In genomic region chr4:60345397-60345796, GRCh38 we compare ENCODE assay signal across 38 cellular contexts.
"Had no signal": no experiment of that assay in that cellular context is flagged by ENCODE, and none has a peak within 500 bp of the region (broad histone marks: within the 10 kb centered on the region; RNA-seq: fewer than 3 reads in every experiment).

No MANE protein-coding gene starts in this region.

- H3K27me3 ChIP-seq: adrenal gland, ascending aorta, body of pancreas, brain microvascular endothelial cell, breast epithelium, cardiac muscle cell had no signal

- H3K4me3 ChIP-seq: adrenal gland, ascending aorta, body of pancreas, breast epithelium, cardiac muscle cell had no signal

- H3K4me3 Mint-ChIP-seq: activated naive CD4-positive, alpha-beta T cell treated with anti-CD3 and anti-CD28 coated beads for 36 hours; activated naive CD4-positive, alpha-beta T cell treated with anti-CD3 and anti-CD28 coated beads, Interleukin-2, amount 10 ng/mL, durations not matched to agents 7 days and 5 days; activated naive CD4-positive, alpha-beta T cell treated with anti-CD3 and anti-CD28 coated beads, Interleukin-2, amount 50 U/mL, for 24 hours; activated naive CD8-positive, alpha-beta T cell; activated naive CD8-positive, alpha-beta T cell treated with anti-CD3 and anti-CD28 coated beads for 36 hours; activated naive CD8-positive, alpha-beta T cell treated with anti-CD3 and anti-CD28 coated beads, Interleukin-2, amount 10 ng/mL, durations not matched to agents 7 days and 5 days; activated naive CD8-positive, alpha-beta T cell treated with anti-CD3 and anti-CD28 coated beads, Interleukin-2, amount 50 U/mL, for 24 hours; activated T-cell treated with anti-CD3 and anti-CD28 coated beads, Interleukin-2, amount 50 U/mL, for 24 hours; activated T-cell treated with anti-CD3 and anti-CD28 coated beads, Interleukin-2, amount 50 U/mL, for 4 hours; activated T-cell treated with anti-CD3 and anti-CD28 coated beads, Interleukin-2, amount 50 U/mL, for 72 hours; activated T-helper 1 cell treated with anti-CD3 and anti-CD28 coated beads, Interleukin-12 subunit alpha, Interleukin-12 subunit beta, Interleukin-2, Interleukin-4 antibody, amounts not matched to agents 30 ng/mL and 10 ng/mL and 1 ng/mL, durations not matched to agents 14 hours and 24 hours and 36 hours; activated T-helper 17 cell treated with anti-CD3 and anti-CD28 coated beads, Interleukin-2, amount 50 U/mL, for 72 hours; brain; central memory CD8-positive, alpha-beta T cell had no signal

- DNase-seq: activated effector memory CD4-positive, alpha-beta T cell treated with anti-CD3 and anti-CD28 coated beads, Interleukin-2, amount 50 U/mL, for 16 hours; activated effector memory CD4-positive, alpha-beta T cell treated with Interleukin-2 at 50 U/mL for 16 hours; activated gamma-delta T cell; activated gamma-delta T cell treated with Interleukin-2 at 50 U/mL for 16 hours; activated naive CD4-positive, alpha-beta T cell; activated naive CD4-positive, alpha-beta T cell treated with anti-CD3 and anti-CD28 coated beads for 36 hours; activated naive CD4-positive, alpha-beta T cell treated with anti-CD3 and anti-CD28 coated beads, Interleukin-2, amount 10 ng/mL, durations not matched to agents 7 days and 5 days; activated naive CD4-positive, alpha-beta T cell treated with anti-CD3 and anti-CD28 coated beads, Interleukin-2, amount 50 U/mL, for 16 hours; activated naive CD4-positive, alpha-beta T cell treated with Interleukin-2 at 50 U/mL for 16 hours; activated naive CD8-positive, alpha-beta T cell treated with anti-CD3 and anti-CD28 coated beads for 36 hours; activated naive CD8-positive, alpha-beta T cell treated with anti-CD3 and anti-CD28 coated beads, Interleukin-2, amount 10 ng/mL, durations not matched to agents 7 days and 5 days; activated naive CD8-positive, alpha-beta T cell treated with anti-CD3 and anti-CD28 coated beads, Interleukin-2, amount 50 U/mL, for 24 hours; activated T-cell treated with anti-CD3 and anti-CD28 coated beads, Interleukin-2, amount 50 U/mL, for 1 hour; activated T-cell treated with anti-CD3 and anti-CD28 coated beads, Interleukin-2, amount 50 U/mL, for 24 hours; activated T-cell treated with anti-CD3 and anti-CD28 coated beads, Interleukin-2, amount 50 U/mL, for 4 hours; activated T-cell treated with anti-CD3 and anti-CD28 coated beads, Interleukin-2, amount 50 U/mL, for 48 hours; activated T-cell treated with anti-CD3 and anti-CD28 coated beads, Interleukin-2, amount 50 U/mL, for 72 hours; adrenal gland; amniotic stem cell; amygdala; anterior cingulate cortex; aorta; body of pancreas; caudate nucleus; central memory CD4-positive, alpha-beta T cell; cerebellar nuclear complex had no signal

- H3K27me3 Mint-ChIP-seq: activated naive CD4-positive, alpha-beta T cell treated with anti-CD3 and anti-CD28 coated beads, Interleukin-2, amount 10 ng/mL, durations not matched to agents 7 days and 5 days; activated naive CD4-positive, alpha-beta T cell treated with anti-CD3 and anti-CD28 coated beads, Interleukin-2, amount 50 U/mL, for 24 hours; activated naive CD8-positive, alpha-beta T cell; activated naive CD8-positive, alpha-beta T cell treated with anti-CD3 and anti-CD28 coated beads for 36 hours; activated naive CD8-positive, alpha-beta T cell treated with anti-CD3 and anti-CD28 coated beads, Interleukin-2, amount 10 ng/mL, durations not matched to agents 7 days and 5 days; activated naive CD8-positive, alpha-beta T cell treated with anti-CD3 and anti-CD28 coated beads, Interleukin-2, amount 50 U/mL, for 24 hours; activated T-cell treated with anti-CD3 and anti-CD28 coated beads, Interleukin-2, amount 50 U/mL, for 24 hours; activated T-helper 17 cell treated with anti-CD3 and anti-CD28 coated beads, Interleukin-2, amount 50 U/mL, for 72 hours; brain; central memory CD8-positive, alpha-beta T cell had no signal

- H3K36me3 Mint-ChIP-seq: activated naive CD4-positive, alpha-beta T cell treated with anti-CD3 and anti-CD28 coated beads, Interleukin-2, amount 10 ng/mL, durations not matched to agents 7 days and 5 days; activated naive CD4-positive, alpha-beta T cell treated with anti-CD3 and anti-CD28 coated beads, Interleukin-2, amount 50 U/mL, for 24 hours; activated naive CD4-positive, alpha-beta T cell treated with anti-CD3 and anti-CD28 coated beads, Interleukin-2, amount 50 U/mL, for 72 hours; activated naive CD8-positive, alpha-beta T cell; activated naive CD8-positive, alpha-beta T cell treated with anti-CD3 and anti-CD28 coated beads for 36 hours; activated naive CD8-positive, alpha-beta T cell treated with anti-CD3 and anti-CD28 coated beads, Interleukin-2, amount 10 ng/mL, durations not matched to agents 7 days and 5 days; brain had no signal

- H3K4me1 ChIP-seq: adrenal gland, ascending aorta, body of pancreas, breast epithelium had no signal

- H3K27ac ChIP-seq: adrenal gland, ascending aorta, body of pancreas, brain microvascular endothelial cell, breast epithelium, cardiac muscle cell had no signal

- H3K36me3 ChIP-seq: adrenal gland, ascending aorta, brain microvascular endothelial cell, breast epithelium, cardiac muscle cell had no signal

- H3K9me3 ChIP-seq: adrenal gland, ascending aorta, body of pancreas, breast epithelium had no signal

- H3K27ac Mint-ChIP-seq: activated naive CD4-positive, alpha-beta T cell treated with anti-CD3 and anti-CD28 coated beads for 36 hours; activated naive CD4-positive, alpha-beta T cell treated with anti-CD3 and anti-CD28 coated beads, Interleukin-2, amount 10 ng/mL, durations not matched to agents 7 days and 5 days; activated naive CD4-positive, alpha-beta T cell treated with anti-CD3 and anti-CD28 coated beads, Interleukin-2, amount 50 U/mL, for 24 hours; activated naive CD4-positive, alpha-beta T cell treated with anti-CD3 and anti-CD28 coated beads, Interleukin-2, amount 50 U/mL, for 72 hours; activated naive CD8-positive, alpha-beta T cell; activated naive CD8-positive, alpha-beta T cell treated with anti-CD3 and anti-CD28 coated beads for 36 hours; activated naive CD8-positive, alpha-beta T cell treated with anti-CD3 and anti-CD28 coated beads, Interleukin-2, amount 10 ng/mL, durations not matched to agents 7 days and 5 days; activated naive CD8-positive, alpha-beta T cell treated with anti-CD3 and anti-CD28 coated beads, Interleukin-2, amount 50 U/mL, for 24 hours; activated T-cell treated with anti-CD3 and anti-CD28 coated beads, Interleukin-2, amount 50 U/mL, for 24 hours; activated T-cell treated with anti-CD3 and anti-CD28 coated beads, Interleukin-2, amount 50 U/mL, for 72 hours; activated T-helper 1 cell treated with anti-CD3 and anti-CD28 coated beads, Interleukin-12 subunit alpha, Interleukin-12 subunit beta, Interleukin-2, Interleukin-4 antibody, amounts not matched to agents 30 ng/mL and 10 ng/mL and 1 ng/mL, durations not matched to agents 14 hours and 24 hours and 36 hours; activated T-helper 17 cell treated with anti-CD3 and anti-CD28 coated beads, Interleukin-2, amount 50 U/mL, for 72 hours; activated T-helper 2 cell treated with anti-CD3 and anti-CD28 coated beads, Interferon-gamma antibody, Interleukin-2, Interleukin-4, amounts not matched to agents 10 μg/mL and 5 μg/mL and 100 μg/mL, durations not matched to agents 14 hours and 24 hours and 36 hours; brain had no signal

- H3K9me3 Mint-ChIP-seq: activated naive CD4-positive, alpha-beta T cell treated with anti-CD3 and anti-CD28 coated beads for 36 hours; activated naive CD4-positive, alpha-beta T cell treated with anti-CD3 and anti-CD28 coated beads, Interleukin-2, amount 50 U/mL, for 24 hours; activated T-helper 1 cell treated with anti-CD3 and anti-CD28 coated beads, Interleukin-12 subunit alpha, Interleukin-12 subunit beta, Interleukin-2, Interleukin-4 antibody, amounts not matched to agents 30 ng/mL and 10 ng/mL and 1 ng/mL, durations not matched to agents 14 hours and 24 hours and 36 hours; brain had no signal

- ATAC-seq: activated naive CD4-positive, alpha-beta T cell treated with anti-CD3 and anti-CD28 coated beads, Interleukin-2, amount 50 U/mL, for 72 hours; activated naive CD8-positive, alpha-beta T cell treated with anti-CD3 and anti-CD28 coated beads, Interleukin-2, amount 50 U/mL, for 24 hours; activated T-cell treated with anti-CD3 and anti-CD28 coated beads, Interleukin-2, amount 50 U/mL, for 4 hours; activated T-cell treated with anti-CD3 and anti-CD28 coated beads, Interleukin-2, amount 50 U/mL, for 72 hours; activated T-helper 17 cell treated with anti-CD3 and anti-CD28 coated beads, Interleukin-2, amount 50 U/mL, for 72 hours; body of pancreas had no signal

- H3K4me1 Mint-ChIP-seq: activated naive CD4-positive, alpha-beta T cell treated with anti-CD3 and anti-CD28 coated beads, Interleukin-2, amount 10 ng/mL, durations not matched to agents 7 days and 5 days; activated naive CD4-positive, alpha-beta T cell treated with anti-CD3 and anti-CD28 coated beads, Interleukin-2, amount 50 U/mL, for 24 hours; activated naive CD8-positive, alpha-beta T cell treated with anti-CD3 and anti-CD28 coated beads for 36 hours; activated naive CD8-positive, alpha-beta T cell treated with anti-CD3 and anti-CD28 coated beads, Interleukin-2, amount 10 ng/mL, durations not matched to agents 7 days and 5 days; activated naive CD8-positive, alpha-beta T cell treated with anti-CD3 and anti-CD28 coated beads, Interleukin-2, amount 50 U/mL, for 24 hours; activated T-helper 17 cell treated with anti-CD3 and anti-CD28 coated beads, Interleukin-2, amount 50 U/mL, for 72 hours; brain; central memory CD8-positive, alpha-beta T cell had no signal
